In the genomic region with DNA sequence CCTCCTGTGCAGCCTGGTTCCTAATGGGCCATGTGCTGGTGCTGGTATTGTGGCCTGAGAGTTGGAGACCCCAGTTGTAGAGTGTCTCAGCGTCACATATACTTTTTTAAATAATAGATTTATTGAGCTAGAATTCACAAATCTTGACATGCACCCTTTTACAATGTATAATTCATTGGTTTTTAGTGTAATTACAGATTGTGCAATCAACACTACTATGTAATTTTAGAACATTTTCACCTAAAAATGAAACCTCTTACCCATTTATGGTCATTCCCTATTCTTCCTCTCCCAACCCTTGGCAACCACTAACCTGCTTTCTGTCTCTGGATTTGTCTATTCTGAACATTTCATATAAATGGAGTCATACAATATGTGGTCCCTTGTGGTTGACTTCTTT, we compare ENCODE assay signal across 1 cellular context.
TF ChIP-seq lines count a peak whose summit lies in the region.

No MANE protein-coding gene starts in this region.

TF ChIP-seq in IMR-90, 13 proteins besides CTCF, POLR2A, EP300 and RAD21 (continued from another document):
- no peak for TF ChIP-seq CHD1 (IDR thresholded peaks at IDR 0.05; ENCODE audit: low read depth, low read length)
- peak; percentile 75 for TF ChIP-seq CEBPB (IDR thresholded peaks at IDR 0.05; ENCODE audit: low read depth, low read length)
- no peak for TF ChIP-seq MAZ (IDR thresholded peaks at IDR 0.05; ENCODE audit: borderline replicate concordance, low read depth, low read length)
